10 cellular contexts compared by ENCODE assay signal in the genomic region with DNA sequence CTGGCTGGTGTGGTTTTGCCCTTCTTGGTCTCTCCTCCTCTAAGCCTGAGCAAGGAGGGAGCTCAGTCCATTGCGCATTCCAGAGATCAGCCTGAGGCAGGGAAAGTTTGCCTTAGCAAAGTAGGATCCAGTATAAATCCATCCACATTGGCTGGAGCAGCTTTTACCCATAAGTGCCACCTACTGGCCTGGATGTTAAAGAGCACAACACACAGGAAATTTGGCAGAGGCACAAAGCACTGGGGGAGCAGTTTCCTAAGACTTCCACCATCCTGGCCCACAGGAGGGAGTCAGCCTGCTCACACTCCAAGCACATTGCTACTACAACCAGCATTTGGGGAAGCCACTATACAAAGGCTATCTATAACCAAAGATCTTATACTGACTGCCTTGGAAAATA.
A peak's percentile ranks its signal among the peaks of the same experiment; 100 is the strongest.
DNase-seq lines count a peak whose midpoint lies in the region; ATAC-seq and TF ChIP-seq lines count a peak whose summit lies in the region.
"Had no signal": no experiment of that assay in that cellular context is flagged by ENCODE, and none has a peak within 500 bp of the region (broad histone marks: within the 10 kb centered on the region; RNA-seq: fewer than 3 reads in every experiment).

No MANE protein-coding gene starts in this region.

- ATAC-seq in GM21526 (IDR thresholded peaks at IDR 0.05; ENCODE audit: low FRiP score, unreplicated experiment), result no peak

- peak; percentile 17 for DNase-seq in COLO829 (ENCODE audit: low spot score)
- peak; percentile 35 for DNase-seq in HFF-Myc (ENCODE audit: extremely low read depth, low read depth)
- peak; percentile 86 for DNase-seq in SK-MEL-5 (ENCODE audit: low read depth, low spot score)
- DNase-seq in iPS DF 6.9 (ENCODE audit: low read depth, low spot score), result peak; percentile 75
- no peak for DNase-seq in dermis blood vessel endothelial cell
- DNase-seq in colonic mucosa, result no peak
- DNase-seq in NCI-H146 (lab: John Stamatoyannopoulos, UW), result no peak
- DNase-seq: GF-D8 had no signal

- H3K27me3 ChIP-seq in iPS DF 6.9 (ENCODE audit: control insufficient read depth, insufficient read depth, low read length) (no peaks in the 10 kb centered on the region), colonic mucosa (no peaks in the 10 kb centered on the region)

- intact Hi-C loops in colonic mucosa (cut with DNase I), result no loop called here

- H3K36me3 ChIP-seq in iPS DF 6.9 (ENCODE audit: control insufficient read depth, insufficient read depth, low read length), result no peaks in the 10 kb centered on the region
- H3K36me3 ChIP-seq in colonic mucosa, result no peaks in the 10 kb centered on the region

- no peak overlapping the region for H3K9ac ChIP-seq in colonic mucosa (ENCODE audit: low read depth in 2 of 2, low read length in 2 of 2)

- H3K4me1 ChIP-seq in iPS DF 6.9 (ENCODE audit: control insufficient read depth, insufficient read depth, low read length) (no peaks in the 10 kb centered on the region), colonic mucosa (no peaks in the 10 kb centered on the region)

- in situ Hi-C loops in SK-MEL-5 (cut with HindIII; ENCODE audit: low pct_unique_long_range_greater_than_20kb, low sequenced_read_pairs), result no loop called here

- H3K27ac ChIP-seq in iPS DF 6.9 (ENCODE audit: low read length) (no peak overlapping the region), colonic mucosa (no peak overlapping the region)
- H3K27ac ChIP-seq: epithelial cell of prostate had no signal

- H3K4me3 ChIP-seq in HFF-Myc (replicated peaks; ENCODE audit: low read depth, low read length) (no peak overlapping the region), iPS DF 6.9 (ENCODE audit: low read length) (no peak overlapping the region), colonic mucosa (no peak overlapping the region)

- no CpG with 5 or more reads among the region's 1 CpG for WGBS in iPS DF 6.9 (ENCODE audit: insufficient coverage, insufficient read length)

- no peaks in the 10 kb centered on the region for H3K9me3 ChIP-seq in iPS DF 6.9 (ENCODE audit: control insufficient read depth, insufficient read depth, low read length)
- peaks cover 3% of the 10 kb centered on the region for H3K9me3 ChIP-seq in colonic mucosa

- TF ChIP-seq CTCF in HFF-Myc (IDR thresholded peaks at IDR 0.05; ENCODE audit: low read depth, low read length, missing control alignments) (peak; percentile 47), colonic mucosa (IDR thresholded peaks at IDR 0.05) (no peak)

Comparison
In these comparisons a context has a peak if more than half of its experiments do, and no peak if none do; other contexts are left out.
1. DNase-seq: peak in COLO829 (single experiment), HFF-Myc (single experiment), SK-MEL-5 (single experiment) and iPS DF 6.9 (single experiment); none in dermis blood vessel endothelial cell (single experiment), colonic mucosa (single experiment) and NCI-H146 (single experiment).